ENCODE assay signal across 1 cellular context in genomic region chr20:35539756-35540212, GRCh38.
TF ChIP-seq lines count a peak whose summit lies in the region.

No MANE protein-coding gene starts in this region.

TF ChIP-seq in GM23338, 12 proteins besides CTCF, POLR2A, EP300 and RAD21 (continued from another document):
- TF ChIP-seq REST (IDR thresholded peaks at IDR 0.05; ENCODE audit: unreplicated experiment) (no peak), ZNF331 (CRISPR knock-in tag; IDR thresholded peaks at IDR 0.05; ENCODE audit: low read depth) (no peak)
